ENCODE assay signal across 18 cellular contexts in the genomic region with DNA sequence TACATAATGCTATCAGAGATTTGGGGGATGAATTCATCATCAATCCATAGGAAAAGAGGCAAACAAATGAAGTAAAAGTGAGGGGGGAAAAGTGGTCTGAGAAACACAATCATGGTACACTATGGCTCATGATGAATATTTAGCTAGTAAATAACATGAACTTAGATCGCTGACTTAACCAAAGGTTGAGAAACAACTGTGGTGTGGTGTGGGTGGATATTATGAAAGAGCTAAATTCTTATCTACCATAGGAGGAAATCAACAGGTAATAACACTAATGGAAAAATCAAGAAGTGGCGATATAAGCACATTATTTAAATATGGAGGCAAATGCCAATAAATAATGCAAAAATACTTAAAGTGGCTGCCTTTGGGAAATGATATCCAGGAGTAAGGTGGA.
DNase-seq lines count a peak whose midpoint lies in the region; ATAC-seq and TF ChIP-seq lines count a peak whose summit lies in the region.
"Had no signal": no experiment of that assay in that cellular context is flagged by ENCODE, and none has a peak within 500 bp of the region (broad histone marks: within the 10 kb centered on the region; RNA-seq: fewer than 3 reads in every experiment).

No MANE protein-coding gene starts in this region.

- DNase-seq in NOMO-1 treated with DMSO at 0.1 percent for 48 hours (lab: John Stamatoyannopoulos, UW; ENCODE audit: unreplicated experiment) (peak; percentile 1), NOMO-1 treated with dmso at 0.1 percent for 144 hours (lab: John Stamatoyannopoulos, UW; ENCODE audit: unreplicated experiment) (no peak), NB4 (ENCODE audit: low read depth) (peak; percentile 28), fibroblast of mammary gland (ENCODE audit: low read depth) (peak; percentile 9)
- DNase-seq in activated T-cell treated with anti-CD3 and anti-CD28 coated beads, Interleukin-2, amount 50 U/mL, for 1 hour: no peak
- DNase-seq: 8988T; CD8-positive, alpha-beta memory T cell; COR-L47; DMS 273 treated with DMSO at 0.1 percent for 48 hours; DMS53; DND-41; EL; GOT3; H7 had no signal

- no peak for ATAC-seq in HG03432 (IDR thresholded peaks at IDR 0.05; ENCODE audit: unreplicated experiment)
- ATAC-seq in GM18520 (IDR thresholded peaks at IDR 0.05; ENCODE audit: unreplicated experiment): no peak
- ATAC-seq: HCT116 had no signal

- TF ChIP-seq CTCF in NB4 (IDR thresholded peaks at IDR 0.05; ENCODE audit: low read depth, low read length) (no peak), fibroblast of mammary gland (conservative IDR thresholded peaks at IDR 0.05; ENCODE audit: control insufficient read depth, insufficient read depth, low read depth, low read length) (no peak)

- TF ChIP-seq POLR2A in NB4 (IDR thresholded peaks at IDR 0.05; ENCODE audit: extremely low read depth, insufficient read length): no peak

- H3K4me3 ChIP-seq in NB4 (ENCODE audit: low read depth, low read length) (no peak overlapping the region), fibroblast of mammary gland (ENCODE audit: control insufficient read depth, low read depth, low read length) (no peak overlapping the region)
- H3K4me3 ChIP-seq: BLaER1 had no signal

Comparison
In these comparisons a context has a peak if more than half of its experiments do, and no peak if none do; other contexts are left out.
1. DNase-seq: peak in NOMO-1 treated with DMSO at 0.1 percent for 48 hours (single experiment), NB4 (single experiment) and fibroblast of mammary gland (single experiment); none in NOMO-1 treated with dmso at 0.1 percent for 144 hours (single experiment) and activated T-cell treated with anti-CD3 and anti-CD28 coated beads, Interleukin-2, amount 50 U/mL, for 1 hour (single experiment).